1 cellular context compared by ENCODE assay signal in genomic region chr1:154431586-154432373, GRCh38.
TF ChIP-seq lines count a peak whose summit lies in the region.

No MANE protein-coding gene starts in this region.

TF ChIP-seq in K562, 482 proteins besides CTCF, POLR2A, EP300 and RAD21 (continued from another document and continues in another):
- TF ChIP-seq CREB5 (CRISPR knock-in tag; IDR thresholded peaks at IDR 0.05), result no peak
- no peak for TF ChIP-seq THAP12 (CRISPR knock-in tag; IDR thresholded peaks at IDR 0.05)
- TF ChIP-seq ARID3B (CRISPR knock-in tag; IDR thresholded peaks at IDR 0.05; ENCODE audit: borderline replicate concordance), result no peak
- TF ChIP-seq CBX5 (IDR thresholded peaks at IDR 0.05; ENCODE audit: borderline replicate concordance, low read depth), result no peak
- TF ChIP-seq GTF3C2 (IDR thresholded peaks at IDR 0.05; ENCODE audit: borderline replicate concordance, extremely low read depth, insufficient read length), result no peak
- no peak for TF ChIP-seq ZNF408 (CRISPR knock-in tag; IDR thresholded peaks at IDR 0.05; ENCODE audit: low read depth)
- TF ChIP-seq ZNF212 (CRISPR knock-in tag; IDR thresholded peaks at IDR 0.05), result no peak
- no peak for TF ChIP-seq ETS1 (conservative IDR thresholded peaks at IDR 0.05; ENCODE audit: control insufficient read depth, low read depth, low read length)
- TF ChIP-seq BHLHE40 (IDR thresholded peaks at IDR 0.05; ENCODE audit: low read length), result 0 out of 2 replicates have a peak, but pooled peaks have one; percentile 19
- TF ChIP-seq RNF219 (CRISPR knock-in tag; IDR thresholded peaks at IDR 0.05), result no peak
- TF ChIP-seq KAT2B (IDR thresholded peaks at IDR 0.05; ENCODE audit: low read depth, low read length), result no peak
- TF ChIP-seq CXXC5 (CRISPR knock-in tag; IDR thresholded peaks at IDR 0.05), result no peak
- TF ChIP-seq XRCC4 (IDR thresholded peaks at IDR 0.05; ENCODE audit: extremely low read depth, insufficient read depth, insufficient read length), result no peak
- no peak for TF ChIP-seq ZBTB26 (CRISPR knock-in tag; IDR thresholded peaks at IDR 0.05)
- TF ChIP-seq ZNF263 (CRISPR knock-in tag; IDR thresholded peaks at IDR 0.05; ENCODE audit: borderline replicate concordance), result no peak
- TF ChIP-seq ELF2 (CRISPR knock-in tag; IDR thresholded peaks at IDR 0.05), result no peak
- no peak for TF ChIP-seq ZNF277 (CRISPR knock-in tag; IDR thresholded peaks at IDR 0.05; ENCODE audit: borderline replicate concordance)
- TF ChIP-seq ZNF551 (CRISPR knock-in tag; IDR thresholded peaks at IDR 0.05), result no peak
- peak; percentile 59 for TF ChIP-seq C11orf30 (IDR thresholded peaks at IDR 0.05; ENCODE audit: low read depth)
- no peak for TF ChIP-seq ZNF347 (CRISPR knock-in tag; IDR thresholded peaks at IDR 0.05; ENCODE audit: low read depth)
- TF ChIP-seq ZNF407 (IDR thresholded peaks at IDR 0.05; ENCODE audit: low read depth), result no peak
- no peak for TF ChIP-seq MXD1 (CRISPR knock-in tag; IDR thresholded peaks at IDR 0.05; ENCODE audit: borderline replicate concordance, poor library complexity, severe bottlenecking)
- TF ChIP-seq NBN (IDR thresholded peaks at IDR 0.05; ENCODE audit: low read depth), result no peak
- TF ChIP-seq ETV5 (CRISPR knock-in tag; IDR thresholded peaks at IDR 0.05; ENCODE audit: low read depth), result no peak
- no peak for TF ChIP-seq ZNF589 (CRISPR knock-in tag; IDR thresholded peaks at IDR 0.05; ENCODE audit: low read depth)
- no peak for TF ChIP-seq ZNF436 (CRISPR knock-in tag; IDR thresholded peaks at IDR 0.05)
- TF ChIP-seq SETDB1 (IDR thresholded peaks at IDR 0.05; ENCODE audit: low read length), result no peak
- no peak for TF ChIP-seq ZNF232 (CRISPR knock-in tag; IDR thresholded peaks at IDR 0.05)
- TF ChIP-seq CCNT2 (IDR thresholded peaks at IDR 0.05; ENCODE audit: borderline replicate concordance, extremely low read depth, insufficient read length, low read depth, low read length), result no peak
- TF ChIP-seq BDP1 (IDR thresholded peaks at IDR 0.05; ENCODE audit: insufficient read depth, insufficient read length), result no peak
- no peak for TF ChIP-seq TAF7 (tag; IDR thresholded peaks at IDR 0.05)
- no peak for TF ChIP-seq ZNF75A (CRISPR knock-in tag; IDR thresholded peaks at IDR 0.05)
- TF ChIP-seq MECOM (CRISPR knock-in tag; IDR thresholded peaks at IDR 0.05), result no peak
- no peak for TF ChIP-seq SIN3B (IDR thresholded peaks at IDR 0.05; ENCODE audit: low read depth)
- TF ChIP-seq KLF10 (CRISPR knock-in tag; IDR thresholded peaks at IDR 0.05), result no peak
- TF ChIP-seq SNIP1 (IDR thresholded peaks at IDR 0.05; ENCODE audit: low read depth), result no peak
- no peak for TF ChIP-seq ZNF79 (CRISPR knock-in tag; IDR thresholded peaks at IDR 0.05; ENCODE audit: low read depth)
